In the genomic region with DNA sequence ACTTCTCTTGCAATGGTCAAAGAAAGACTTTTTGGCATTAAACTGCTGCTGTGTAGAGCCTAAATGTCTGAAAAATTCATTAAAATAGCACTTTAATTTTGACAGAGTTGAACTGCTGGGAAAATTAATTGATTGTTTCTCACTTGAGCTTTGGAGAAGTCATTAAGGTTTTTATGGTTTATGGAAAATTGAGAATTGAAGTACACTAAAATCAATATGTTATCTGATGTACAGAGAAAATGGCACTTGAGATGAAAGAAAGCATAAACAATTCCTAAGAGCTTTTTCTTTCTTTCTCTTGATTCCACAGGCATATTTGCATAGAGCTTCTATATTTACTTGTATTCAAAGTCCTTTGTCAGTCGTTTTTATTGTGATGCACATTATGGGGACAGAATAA, we compare ENCODE assay signal across 16 cellular contexts.
DNase-seq lines count a peak whose midpoint lies in the region; ATAC-seq and TF ChIP-seq lines count a peak whose summit lies in the region.
"Had no signal": no experiment of that assay in that cellular context is flagged by ENCODE, and none has a peak within 500 bp of the region (broad histone marks: within the 10 kb centered on the region; RNA-seq: fewer than 3 reads in every experiment).

No MANE protein-coding gene starts in this region.

- no peak overlapping the region for H3K4me3 ChIP-seq in HEK293 (ENCODE audit: low read depth, low read length)
- H3K4me3 ChIP-seq: BLaER1 had no signal

- peaks cover 35% of the 10 kb centered on the region for H3K27me3 Mint-ChIP-seq in activated CD8-positive, alpha-beta memory T cell treated with anti-CD3 and anti-CD28 coated beads, Interleukin-2, amount 10 ng/mL, durations not matched to agents 7 days and 5 days

- POLR2A ChIA-PET in HEK293 (lab: Yijun Ruan, JAX), result interaction anchor here (0.7 kb wide), 1 partner anchor 11 kb away, joined by 3 read pairs; no protein-coding TSS in a partner anchor

- no peak overlapping the region for H3K4me3 Mint-ChIP-seq in activated CD8-positive, alpha-beta memory T cell treated with anti-CD3 and anti-CD28 coated beads, Interleukin-2, amount 10 ng/mL, durations not matched to agents 7 days and 5 days
- H3K4me3 Mint-ChIP-seq: CD8-positive, alpha-beta memory T cell had no signal

- peaks cover 2% of the 10 kb centered on the region for H3K4me1 Mint-ChIP-seq in activated CD8-positive, alpha-beta memory T cell treated with anti-CD3 and anti-CD28 coated beads, Interleukin-2, amount 10 ng/mL, durations not matched to agents 7 days and 5 days
- H3K4me1 Mint-ChIP-seq: CD8-positive, alpha-beta memory T cell had no signal

- H3K27ac Mint-ChIP-seq in activated CD8-positive, alpha-beta memory T cell treated with anti-CD3 and anti-CD28 coated beads, Interleukin-2, amount 10 ng/mL, durations not matched to agents 7 days and 5 days, result no peak overlapping the region
- H3K27ac Mint-ChIP-seq: CD8-positive, alpha-beta memory T cell had no signal

- peaks cover 1% of the 10 kb centered on the region for H3K36me3 Mint-ChIP-seq in activated CD8-positive, alpha-beta memory T cell treated with anti-CD3 and anti-CD28 coated beads, Interleukin-2, amount 10 ng/mL, durations not matched to agents 7 days and 5 days
- H3K36me3 Mint-ChIP-seq: CD8-positive, alpha-beta memory T cell had no signal

- no peak for ATAC-seq in activated CD8-positive, alpha-beta memory T cell treated with anti-CD3 and anti-CD28 coated beads, Interleukin-2, amount 10 ng/mL, durations not matched to agents 7 days and 5 days
- ATAC-seq: HCT116 had no signal

- H3K9me3 ChIP-seq in HEK293 (ENCODE audit: control insufficient read depth, insufficient read depth, low read depth, low read length), result no peaks in the 10 kb centered on the region
- H3K9me3 ChIP-seq: BLaER1, Caco-2 had no signal

- H3K27ac ChIP-seq in HEK293 (ENCODE audit: extremely low read depth, low read depth, low read length) (no peak overlapping the region), substantia nigra (ENCODE audit: low read depth, low read length, poor library complexity, severe bottlenecking) (no peak overlapping the region)
- H3K27ac ChIP-seq: BLaER1, HL-60 had no signal

- no peak for TF ChIP-seq CTCF in HEK293 (tag by site-specific recombination; IDR thresholded peaks at IDR 0.05)

- no peaks in the 10 kb centered on the region for H3K9me3 Mint-ChIP-seq in activated CD8-positive, alpha-beta memory T cell treated with anti-CD3 and anti-CD28 coated beads, Interleukin-2, amount 10 ng/mL, durations not matched to agents 7 days and 5 days (ENCODE audit: low read depth)
- H3K9me3 Mint-ChIP-seq: CD8-positive, alpha-beta memory T cell had no signal

- H3K36me3 ChIP-seq in HEK293 (ENCODE audit: control insufficient read depth in 2 of 2, insufficient read depth in 1 of 2, low read length in 2 of 2), result no peaks in the 10 kb centered on the region
- H3K36me3 ChIP-seq: BLaER1 had no signal

- H3K4me1 ChIP-seq in HEK293 (ENCODE audit: control insufficient read depth, insufficient read depth, low read length), result peaks cover 23% of the 10 kb centered on the region
- H3K4me1 ChIP-seq: BLaER1, Caco-2 had no signal

- DNase-seq in NCI-H1417 (lab: John Stamatoyannopoulos, UW) (peak in 2 of 3 experiments; percentile 51 to 87), NCI-H1417 treated with DMSO at 0.1 percent for 48 hours (lab: John Stamatoyannopoulos, UW) (no peak), NCI-H187 treated with DMSO at 0.1 percent for 48 hours (lab: John Stamatoyannopoulos, UW) (peak; percentile 49), NCI-H345 (lab: John Stamatoyannopoulos, UW) (peak; percentile 78), substantia nigra (lab: John Stamatoyannopoulos, UW) (no peak), dedifferentiated amniotic fluid mesenchymal stem cell (ENCODE audit: extremely low spot score) (no peak)
- no peak for DNase-seq in activated CD8-positive, alpha-beta memory T cell treated with anti-CD3 and anti-CD28 coated beads, Interleukin-2, amount 10 ng/mL, durations not matched to agents 7 days and 5 days
- DNase-seq: 8988T; AML-193; Caco-2; CD8-positive, alpha-beta memory T cell; EL had no signal

- CTCF ChIA-PET in HEK293 (lab: Yijun Ruan, JAX), result interaction anchor here (0.5 to 2.5 kb wide), 2 partner anchors 10 to 55 kb away, joined by 3 to 7 read pairs; no protein-coding TSS in a partner anchor
- CTCF ChIA-PET in activated CD8-positive, alpha-beta memory T cell treated with anti-CD3 and anti-CD28 coated beads, Interleukin-2, amount 10 ng/mL, durations not matched to agents 7 days and 5 days (lab: Charles Lee), result no interaction called here

TF ChIP-seq in HEK293, 187 proteins besides CTCF, POLR2A, EP300 and RAD21:
- TF ChIP-seq EGR2 (tag by site-specific recombination; IDR thresholded peaks at IDR 0.05; ENCODE audit: low read depth) (no peak), FEZF1 (tag by site-specific recombination; IDR thresholded peaks at IDR 0.05) (no peak), ZNF473 (tag by site-specific recombination; IDR thresholded peaks at IDR 0.05) (no peak), TCF7L2 (IDR thresholded peaks at IDR 0.05; ENCODE audit: borderline replicate concordance, low read depth, low read length) (peak; percentile 39; the same call in 1 of the 2 replicates), OSR2 (tag by site-specific recombination; IDR thresholded peaks at IDR 0.05) (peak; percentile 54; the same call in 1 of the 2 replicates), REPIN1 (tag by site-specific recombination; IDR thresholded peaks at IDR 0.05; ENCODE audit: low read depth) (no peak)
- TF ChIP-seq, protein P1, sequence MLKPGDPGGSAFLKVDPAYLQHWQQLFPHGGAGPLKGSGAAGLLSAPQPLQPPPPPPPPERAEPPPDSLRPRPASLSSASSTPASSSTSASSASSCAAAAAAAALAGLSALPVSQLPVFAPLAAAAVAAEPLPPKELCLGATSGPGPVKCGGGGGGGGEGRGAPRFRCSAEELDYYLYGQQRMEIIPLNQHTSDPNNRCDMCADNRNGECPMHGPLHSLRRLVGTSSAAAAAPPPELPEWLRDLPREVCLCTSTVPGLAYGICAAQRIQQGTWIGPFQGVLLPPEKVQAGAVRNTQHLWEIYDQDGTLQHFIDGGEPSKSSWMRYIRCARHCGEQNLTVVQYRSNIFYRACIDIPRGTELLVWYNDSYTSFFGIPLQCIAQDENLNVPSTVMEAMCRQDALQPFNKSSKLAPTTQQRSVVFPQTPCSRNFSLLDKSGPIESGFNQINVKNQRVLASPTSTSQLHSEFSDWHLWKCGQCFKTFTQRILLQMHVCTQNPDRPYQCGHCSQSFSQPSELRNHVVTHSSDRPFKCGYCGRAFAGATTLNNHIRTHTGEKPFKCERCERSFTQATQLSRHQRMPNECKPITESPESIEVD (tag by site-specific recombination; IDR thresholded peaks at IDR 0.05), result peak; percentile 68; the same call in 1 of the 2 replicates

Comparison
In these comparisons a context has a peak if more than half of its experiments do, and no peak if none do; other contexts are left out.
1. DNase-seq: peak in NCI-H1417 (2 of 3), NCI-H187 treated with DMSO at 0.1 percent for 48 hours (single experiment) and NCI-H345 (single experiment); none in NCI-H1417 treated with DMSO at 0.1 percent for 48 hours (single experiment), activated CD8-positive, alpha-beta memory T cell treated with anti-CD3 and anti-CD28 coated beads, Interleukin-2, amount 10 ng/mL, durations not matched to agents 7 days and 5 days (single experiment), substantia nigra (0 of 49) and dedifferentiated amniotic fluid mesenchymal stem cell (single experiment).